22 cellular contexts compared by ENCODE assay signal in the genomic region with DNA sequence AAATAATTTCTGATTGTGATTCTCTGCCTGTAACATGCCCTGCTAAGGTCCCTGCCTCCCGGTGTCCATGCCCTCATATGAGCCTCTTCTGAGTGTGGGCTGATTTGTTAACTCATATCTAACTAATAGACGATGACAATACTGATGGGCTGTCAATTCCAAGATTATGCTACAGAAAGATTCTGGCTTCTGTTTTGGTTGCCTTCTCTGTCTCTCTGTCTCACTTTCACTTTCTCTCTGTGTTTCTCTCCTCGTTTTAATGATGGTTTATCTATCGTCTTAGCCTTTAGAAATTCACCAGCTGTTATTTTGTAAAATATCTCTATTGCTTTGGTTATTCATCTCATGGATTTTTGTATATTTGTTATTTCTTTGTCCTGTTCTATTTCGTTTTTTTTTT.
DNase-seq lines count a peak whose midpoint lies in the region; ATAC-seq and TF ChIP-seq lines count a peak whose summit lies in the region.
"Had no signal": no experiment of that assay in that cellular context is flagged by ENCODE, and none has a peak within 500 bp of the region (broad histone marks: within the 10 kb centered on the region; RNA-seq: fewer than 3 reads in every experiment).

No MANE protein-coding gene starts in this region.

- no peaks in the 10 kb centered on the region for H3K27me3 Mint-ChIP-seq in mesothelial cell of epicardium (ENCODE audit: low read depth)
- H3K27me3 Mint-ChIP-seq: activated CD4-positive, alpha-beta T cell treated with anti-CD3 and anti-CD28 coated beads for 36 hours; stimulated activated memory B cell treated with anti-CD40 and anti-IgM and Interleukin-4, amounts not matched to agents 10 μg/mL and 1 μg/mL and 100 μg/mL, for 72 hours; T-cell had no signal

- BruUV-seq in Panc1 (replicated peaks; lab: Mats Ljungman, UMichigan), result no TSS peak

- H3K9me3 Mint-ChIP-seq in mesothelial cell of epicardium, result peaks cover 13% of the 10 kb centered on the region

- H3K27me3 ChIP-seq in AG04450 (ENCODE audit: control insufficient read depth, insufficient read depth, low read length) (no peaks in the 10 kb centered on the region), Panc1 (ENCODE audit: control insufficient read depth, insufficient read depth, low read length) (no peaks in the 10 kb centered on the region)
- no peaks in the 10 kb centered on the region for H3K27me3 ChIP-seq in effector memory CD4-positive, alpha-beta T cell (replicated peaks; ENCODE audit: control insufficient read depth, insufficient read depth, low read length, poor library complexity, severe bottlenecking)
- H3K27me3 ChIP-seq: testis, vagina had no signal

- no peak overlapping the region for H3K27ac Mint-ChIP-seq in mesothelial cell of epicardium
- H3K27ac Mint-ChIP-seq: activated CD4-positive, alpha-beta T cell treated with anti-CD3 and anti-CD28 coated beads for 36 hours; activated naive CD4-positive, alpha-beta T cell treated with anti-CD3 and anti-CD28 coated beads, Interleukin-2, amount 50 U/mL, for 72 hours; activated T-helper 1 cell treated with anti-CD3 and anti-CD28 coated beads, Interleukin-12 subunit alpha, Interleukin-12 subunit beta, Interleukin-2, Interleukin-4 antibody, amounts not matched to agents 30 ng/mL and 10 ng/mL and 1 ng/mL, durations not matched to agents 14 hours and 24 hours and 36 hours; CD8-positive, alpha-beta T cell; endodermal cell; stimulated activated memory B cell treated with anti-CD40 and anti-IgM and Interleukin-4, amounts not matched to agents 10 μg/mL and 1 μg/mL and 100 μg/mL, for 72 hours; T-cell had no signal

- no peaks in the 10 kb centered on the region for H3K4me1 ChIP-seq in Panc1 (ENCODE audit: control insufficient read depth, insufficient read depth, low read length)
- no peaks in the 10 kb centered on the region for H3K4me1 ChIP-seq in effector memory CD4-positive, alpha-beta T cell (ENCODE audit: control insufficient read depth, insufficient read depth, low read length, poor library complexity, severe bottlenecking)
- H3K4me1 ChIP-seq: testis, vagina had no signal

- no peaks in the 10 kb centered on the region for H3K36me3 Mint-ChIP-seq in mesothelial cell of epicardium
- H3K36me3 Mint-ChIP-seq: activated naive CD4-positive, alpha-beta T cell treated with anti-CD3 and anti-CD28 coated beads, Interleukin-2, amount 50 U/mL, for 72 hours; CD8-positive, alpha-beta T cell; stimulated activated memory B cell treated with anti-CD40 and anti-IgM and Interleukin-4, amounts not matched to agents 10 μg/mL and 1 μg/mL and 100 μg/mL, for 72 hours; T-cell had no signal

- TF ChIP-seq CTCF in AG04450 (IDR thresholded peaks at IDR 0.05; ENCODE audit: low read depth, low read length) (no peak), Panc1 (IDR thresholded peaks at IDR 0.05) (no peak), fibroblast of pulmonary artery (IDR thresholded peaks at IDR 0.05; ENCODE audit: low read length, missing control alignments) (no peak), mesothelial cell of epicardium (IDR thresholded peaks at IDR 0.05; ENCODE audit: unreplicated experiment) (no peak)

- no peaks in the 10 kb centered on the region for H3K36me3 ChIP-seq in Panc1 (ENCODE audit: control insufficient read depth, insufficient read depth, low read length)
- H3K36me3 ChIP-seq in effector memory CD4-positive, alpha-beta T cell (ENCODE audit: control insufficient read depth, insufficient read depth, low read length), result no peaks in the 10 kb centered on the region
- H3K36me3 ChIP-seq: vagina had no signal

- no peaks in the 10 kb centered on the region for H3K4me1 Mint-ChIP-seq in mesothelial cell of epicardium
- H3K4me1 Mint-ChIP-seq: activated CD4-positive, alpha-beta T cell treated with anti-CD3 and anti-CD28 coated beads for 36 hours; stimulated activated memory B cell treated with anti-CD40 and anti-IgM and Interleukin-4, amounts not matched to agents 10 μg/mL and 1 μg/mL and 100 μg/mL, for 72 hours; T-cell had no signal

- ATAC-seq in HG02798 (IDR thresholded peaks at IDR 0.05; ENCODE audit: poor library complexity, unreplicated experiment) (peak; percentile 53), Panc1 (no peak), GM19463 (IDR thresholded peaks at IDR 0.05; ENCODE audit: unreplicated experiment) (no peak)
- ATAC-seq: activated CD4-positive, alpha-beta T cell treated with anti-CD3 and anti-CD28 coated beads for 36 hours; activated naive CD4-positive, alpha-beta T cell treated with anti-CD3 and anti-CD28 coated beads, Interleukin-2, amount 50 U/mL, for 72 hours; CD8-positive, alpha-beta T cell; left lobe of liver; stimulated activated memory B cell treated with anti-CD40 and anti-IgM and Interleukin-4, amounts not matched to agents 10 μg/mL and 1 μg/mL and 100 μg/mL, for 72 hours; T-cell had no signal

- H3K9me3 ChIP-seq in AG04450 (ENCODE audit: control insufficient read depth, insufficient read depth, low read length), result no peaks in the 10 kb centered on the region
- no peaks in the 10 kb centered on the region for H3K9me3 ChIP-seq in Panc1 (ENCODE audit: control insufficient read depth, insufficient read depth, low read depth, low read length)
- H3K9me3 ChIP-seq in effector memory CD4-positive, alpha-beta T cell (ENCODE audit: control insufficient read depth, low read length), result no peaks in the 10 kb centered on the region
- H3K9me3 ChIP-seq: testis, vagina had no signal

- CTCF ChIA-PET in AG04450 (lab: Charles Lee), result no interaction called here
- CTCF ChIA-PET in Panc1 (lab: Charles Lee), result no interaction called here

- POLR2A ChIA-PET in AG04450 (lab: Yijun Ruan, JAX), result no interaction called here
- POLR2A ChIA-PET in Panc1 (lab: Charles Lee), result no interaction called here

- in situ Hi-C loops in Panc1 (cut with HindIII; ENCODE audit: low pct_unique_long_range_greater_than_20kb, low sequenced_read_pairs), result no loop called here

- no peak overlapping the region for H3K4me3 Mint-ChIP-seq in mesothelial cell of epicardium
- H3K4me3 Mint-ChIP-seq: activated CD4-positive, alpha-beta T cell treated with anti-CD3 and anti-CD28 coated beads for 36 hours; activated T-helper 1 cell treated with anti-CD3 and anti-CD28 coated beads, Interleukin-12 subunit alpha, Interleukin-12 subunit beta, Interleukin-2, Interleukin-4 antibody, amounts not matched to agents 30 ng/mL and 10 ng/mL and 1 ng/mL, durations not matched to agents 14 hours and 24 hours and 36 hours; CD8-positive, alpha-beta T cell; endodermal cell; stimulated activated memory B cell treated with anti-CD40 and anti-IgM and Interleukin-4, amounts not matched to agents 10 μg/mL and 1 μg/mL and 100 μg/mL, for 72 hours; T-cell had no signal

- H3K27ac ChIP-seq in AG04450 (ENCODE audit: low read depth, low read length) (no peak overlapping the region), Panc1 (ENCODE audit: low read length) (no peak overlapping the region)
- H3K27ac ChIP-seq in effector memory CD4-positive, alpha-beta T cell (ENCODE audit: insufficient read depth, low read length, poor library complexity, severe bottlenecking), result no peak overlapping the region
- H3K27ac ChIP-seq: testis, vagina had no signal

- intact Hi-C loops in Panc1 (cut with micrococcal nuclease; ENCODE audit: unreplicated experiment), result no loop called here

- no peak for DNase-seq in AG04450 (ENCODE audit: low read depth, low spot score)
- no peak for DNase-seq in Panc1 (ENCODE audit: low read depth, low spot score)
- DNase-seq in fibroblast of pulmonary artery (ENCODE audit: low read depth), result peak; percentile 14
- no peak for DNase-seq in effector memory CD4-positive, alpha-beta T cell
- DNase-seq in mesothelial cell of epicardium (ENCODE audit: low spot score in 2 of 2, unreplicated experiment in 2 of 2), result no peak
- DNase-seq in DMS79 treated with DMSO at 0.1 percent for 48 hours (lab: John Stamatoyannopoulos, UW), result no peak
- DNase-seq: activated CD4-positive, alpha-beta T cell treated with anti-CD3 and anti-CD28 coated beads for 36 hours; CD8-positive, alpha-beta T cell; endodermal cell; NCI-H1105 treated with DMSO at 0.1 percent for 48 hours; NCI-H2081 treated with DMSO at 0.1 percent for 48 hours; NCI-H446 treated with DMSO at 0.1 percent for 48 hours; stimulated activated CD4-positive, alpha-beta T cell treated with anti-CD3 and anti-CD28 coated beads, Interleukin-1b, Interleukin-23, amount 100 ng/mL, for 48 hours; T-cell; testis had no signal

- H3K4me3 ChIP-seq in AG04450 (ENCODE audit: low read depth, low read length) (peak overlapping the region; percentile 48), Panc1 (ENCODE audit: low read depth in 2 of 2, low read length in 2 of 2) (peak overlapping the region; percentile 7 to 45), fibroblast of pulmonary artery (replicated peaks; ENCODE audit: low read depth, low read length) (peak overlapping the region; percentile 49)
- no peak overlapping the region for H3K4me3 ChIP-seq in effector memory CD4-positive, alpha-beta T cell (ENCODE audit: insufficient read depth, low read depth, low read length, poor library complexity, severe bottlenecking)
- H3K4me3 ChIP-seq: testis, vagina had no signal
